Comparison of ENCODE assay signal across 12 cellular contexts in the genomic region with DNA sequence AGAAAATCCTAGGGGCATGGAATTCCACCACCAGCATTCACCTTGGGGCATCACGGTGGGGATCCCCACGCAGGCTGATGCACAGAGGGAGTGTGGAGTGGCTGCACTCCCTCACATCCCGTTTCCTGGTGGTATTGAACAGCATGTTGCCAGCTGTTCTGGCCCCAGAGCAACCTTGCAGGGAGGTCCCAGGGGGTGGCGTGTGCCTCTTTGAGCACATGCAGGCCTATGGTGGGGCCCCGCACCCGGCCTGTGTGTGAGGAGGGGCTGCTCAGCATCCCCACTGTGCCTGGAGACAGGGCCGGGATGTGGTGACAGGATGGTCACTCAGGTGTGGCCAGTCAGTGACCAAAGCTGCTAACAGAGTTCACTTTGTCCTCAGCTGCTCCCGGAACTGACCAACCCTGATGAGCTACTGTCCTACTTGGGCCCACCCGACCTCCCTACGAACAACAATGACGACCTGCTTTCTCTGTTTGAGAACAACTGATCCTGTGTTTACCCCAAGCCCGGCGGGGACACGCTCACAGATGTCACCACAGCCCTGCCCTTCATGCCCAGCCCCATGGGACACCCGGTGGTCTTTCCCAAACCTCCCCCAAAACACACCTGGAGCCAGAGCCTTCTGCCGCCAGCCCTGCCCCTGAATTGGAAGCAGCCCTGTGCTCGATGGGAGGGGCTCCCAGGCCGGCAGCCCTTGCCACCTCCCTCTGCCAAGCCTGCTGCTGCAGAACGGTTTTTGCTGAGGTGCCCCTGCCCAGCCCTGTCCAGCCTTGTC. TPM values are rescaled to one million over a fixed set of nuclear protein-coding genes. Genes with fewer than 3 reads are reported as not detected.
DNase-seq lines count a peak whose midpoint lies in the region; ATAC-seq and TF ChIP-seq lines count a peak whose summit lies in the region.
"Had no signal": no experiment of that assay in that cellular context is flagged by ENCODE, and none has a peak within 500 bp of the region (broad histone marks: within the 10 kb centered on the region; RNA-seq: fewer than 3 reads in every experiment).

No MANE protein-coding gene starts in this region.

- no peak for ATAC-seq in activated CD4-positive, alpha-beta T cell treated with anti-CD3 and anti-CD28 coated beads for 36 hours
- ATAC-seq in HG02852 (IDR thresholded peaks at IDR 0.05; ENCODE audit: unreplicated experiment): no peak
- no peak for ATAC-seq in GM18517 (IDR thresholded peaks at IDR 0.05; ENCODE audit: unreplicated experiment)

- no peak overlapping the region for H3K4me3 Mint-ChIP-seq in activated CD4-positive, alpha-beta T cell treated with anti-CD3 and anti-CD28 coated beads for 36 hours
- peak overlapping the region in 2 of 5 experiments; percentile 50 to 51 for H3K4me3 Mint-ChIP-seq in brain

- peak overlapping the region; percentile 49 to 77 for H3K27ac ChIP-seq in testis

- CTCF ChIA-PET in activated CD4-positive, alpha-beta T cell treated with anti-CD3 and anti-CD28 coated beads for 36 hours (lab: Charles Lee): interaction anchor here (0.5 to 1.1 kb wide), 6 partner anchors 17 to 369 kb away, joined by 3 to 5 read pairs (median 4); no protein-coding TSS in a partner anchor

- intact Hi-C loops in activated CD4-positive, alpha-beta T cell treated with anti-CD3 and anti-CD28 coated beads for 36 hours (cut with DNase I, micrococcal nuclease): no loop called here
- intact Hi-C loops in testis (cut with DNase I; ENCODE audit: low total_unique reads): no loop called here

- no peak for TF ChIP-seq POLR2A in testis (IDR thresholded peaks at IDR 0.05)

- H3K4me1 Mint-ChIP-seq in activated CD4-positive, alpha-beta T cell treated with anti-CD3 and anti-CD28 coated beads for 36 hours: peaks cover 31% of the 10 kb centered on the region
- H3K4me1 Mint-ChIP-seq in brain: peaks cover 34% of the 10 kb centered on the region

- peaks cover 33% of the 10 kb centered on the region for H3K4me1 ChIP-seq in testis

- H3K36me3 ChIP-seq in testis (ENCODE audit: low read depth, missing control alignments): no peaks in the 10 kb centered on the region

- no peak for DNase-seq in activated CD4-positive, alpha-beta T cell treated with anti-CD3 and anti-CD28 coated beads for 36 hours
- DNase-seq in activated CD4-positive, alpha-beta T cell treated with anti-CD3 and anti-CD28 coated beads, Interleukin-2, amount 50 U/mL, for 4 hours: no peak
- peak; percentile 36 for DNase-seq in midbrain (lab: John Stamatoyannopoulos, UW)
- no peak for DNase-seq in testis
- DNase-seq in NCI-H1048 (lab: John Stamatoyannopoulos, UW): no peak
- DNase-seq: activated CD4-positive, alpha-beta T cell treated with anti-CD3 and anti-CD28 coated beads, Interleukin-2, amount 50 U/mL, for 48 hours; cortex of kidney; NCI-H1105; stimulated activated CD4-positive, alpha-beta T cell treated with anti-CD3 and anti-CD28 coated beads, Interleukin-12 subunit alpha, Interleukin-12 subunit beta, amount 100 ng/mL, for 4 hours had no signal

- peaks cover 41% of the 10 kb centered on the region for H3K36me3 Mint-ChIP-seq in activated CD4-positive, alpha-beta T cell treated with anti-CD3 and anti-CD28 coated beads for 36 hours (ENCODE audit: low read depth)
- H3K36me3 Mint-ChIP-seq in brain: peaks cover 43% of the 10 kb centered on the region

- H3K27ac Mint-ChIP-seq in activated CD4-positive, alpha-beta T cell treated with anti-CD3 and anti-CD28 coated beads for 36 hours: peak overlapping the region; percentile 20
- peak overlapping the region in 3 of 5 experiments; percentile 72 to 93 (median 88) for H3K27ac Mint-ChIP-seq in brain

- TF ChIP-seq CTCF in brain (conservative IDR thresholded peaks at IDR 0.05) (no peak), testis (IDR thresholded peaks at IDR 0.05) (no peak)

- no peaks in the 10 kb centered on the region for H3K27me3 ChIP-seq in testis

- no peak overlapping the region for H3K4me3 ChIP-seq in testis

- H3K27me3 Mint-ChIP-seq in activated CD4-positive, alpha-beta T cell treated with anti-CD3 and anti-CD28 coated beads for 36 hours: no peaks in the 10 kb centered on the region
- peaks cover 3% of the 10 kb centered on the region for H3K27me3 Mint-ChIP-seq in brain

- 61 to 66% methylated on average over 15 to 19 of the region's 19 CpGs for WGBS in testis, 2 donors

- POLR2A ChIA-PET in activated CD4-positive, alpha-beta T cell treated with anti-CD3 and anti-CD28 coated beads for 36 hours (lab: Charles Lee): interaction anchor here (0.6 to 1.1 kb wide), 2 partner anchors 27 to 198 kb away, joined by 3 read pairs; no protein-coding TSS in a partner anchor

- no peaks in the 10 kb centered on the region for H3K9me3 Mint-ChIP-seq in activated CD4-positive, alpha-beta T cell treated with anti-CD3 and anti-CD28 coated beads for 36 hours (ENCODE audit: low read depth)
- H3K9me3 Mint-ChIP-seq in brain: no peaks in the 10 kb centered on the region

- H3K9me3 ChIP-seq in testis: no peaks in the 10 kb centered on the region

RNA-seq across cellular contexts. Expression of a gene that starts 18.7 kb away (rescaled TPM):
- 100 to 1,000 TPM in 1 of 2 experiments, 10 to 100 TPM in 1; 82.8 to 106 TPM for total RNA-seq in activated CD4-positive, alpha-beta T cell treated with anti-CD3 and anti-CD28 coated beads for 36 hours
- 118 TPM for polyA plus RNA-seq in brain (ENCODE audit: insufficient read depth, low read depth, low replicate concordance)
- total RNA-seq in testis: 10 to 100 TPM; 47.9 to 85.9 TPM
- 86.6 TPM for polyA plus RNA-seq in testis (ENCODE audit: insufficient read depth, low read depth, low replicate concordance)

RNA-seq across cellular contexts. Expression of a gene that starts 29.2 kb away (rescaled TPM):
- total RNA-seq in activated CD4-positive, alpha-beta T cell treated with anti-CD3 and anti-CD28 coated beads for 36 hours: 1,000 to 10,000 TPM; 2,017 to 2,916 TPM
- polyA plus RNA-seq in brain (ENCODE audit: insufficient read depth, low read depth, low replicate concordance) (3,075 TPM), testis (ENCODE audit: insufficient read depth, low read depth, low replicate concordance) (918 TPM)
- total RNA-seq in testis: 100 to 1,000 TPM; 616 to 873 TPM
